Comparison of ENCODE assay signal across 36 cellular contexts in genomic region chr1:224258351-224258750, GRCh38.
"Had no signal": no experiment of that assay in that cellular context is flagged by ENCODE, and none has a peak within 500 bp of the region (broad histone marks: within the 10 kb centered on the region; RNA-seq: fewer than 3 reads in every experiment).

No MANE protein-coding gene starts in this region.

- H3K27me3 Mint-ChIP-seq: activated CD4-positive, alpha-beta memory T cell treated with anti-CD3 and anti-CD28 coated beads, Interleukin-2, amount 10 ng/mL, durations not matched to agents 7 days and 5 days; activated CD4-positive, alpha-beta T cell treated with anti-CD3 and anti-CD28 coated beads for 36 hours; activated CD4-positive, alpha-beta T cell treated with anti-CD3 and anti-CD28 coated beads, Interleukin-2, amount 10 ng/mL, durations not matched to agents 7 days and 5 days; activated CD8-positive, alpha-beta memory T cell treated with anti-CD3 and anti-CD28 coated beads, Interleukin-2, amount 10 ng/mL, durations not matched to agents 7 days and 5 days; activated naive CD4-positive, alpha-beta T cell treated with anti-CD3 and anti-CD28 coated beads, Interleukin-2, amount 10 ng/mL, durations not matched to agents 7 days and 5 days; activated naive CD4-positive, alpha-beta T cell treated with anti-CD3 and anti-CD28 coated beads, Interleukin-2, amount 50 U/mL, for 24 hours; activated naive CD8-positive, alpha-beta T cell; activated naive CD8-positive, alpha-beta T cell treated with anti-CD3 and anti-CD28 coated beads, Interleukin-2, amount 10 ng/mL, durations not matched to agents 7 days and 5 days; activated naive CD8-positive, alpha-beta T cell treated with anti-CD3 and anti-CD28 coated beads, Interleukin-2, amount 50 U/mL, for 24 hours; activated T-cell treated with anti-CD3 and anti-CD28 coated beads, Interleukin-2, amount 50 U/mL, for 24 hours; brain had no signal

- H3K4me3 Mint-ChIP-seq: activated CD4-positive, alpha-beta memory T cell treated with anti-CD3 and anti-CD28 coated beads, Interleukin-2, amount 10 ng/mL, durations not matched to agents 7 days and 5 days; activated CD4-positive, alpha-beta T cell treated with anti-CD3 and anti-CD28 coated beads for 36 hours; activated CD4-positive, alpha-beta T cell treated with anti-CD3 and anti-CD28 coated beads, Interleukin-2, amount 10 ng/mL, durations not matched to agents 7 days and 5 days; activated CD8-positive, alpha-beta memory T cell treated with anti-CD3 and anti-CD28 coated beads, Interleukin-2, amount 10 ng/mL, durations not matched to agents 7 days and 5 days; activated CD8-positive, alpha-beta T cell treated with anti-CD3 and anti-CD28 coated beads, Interleukin-2, amount 10 ng/mL, durations not matched to agents 7 days and 5 days; activated naive CD4-positive, alpha-beta T cell treated with anti-CD3 and anti-CD28 coated beads, Interleukin-2, amount 10 ng/mL, durations not matched to agents 7 days and 5 days; activated naive CD4-positive, alpha-beta T cell treated with anti-CD3 and anti-CD28 coated beads, Interleukin-2, amount 50 U/mL, for 24 hours; activated naive CD8-positive, alpha-beta T cell; activated naive CD8-positive, alpha-beta T cell treated with anti-CD3 and anti-CD28 coated beads, Interleukin-2, amount 10 ng/mL, durations not matched to agents 7 days and 5 days; activated naive CD8-positive, alpha-beta T cell treated with anti-CD3 and anti-CD28 coated beads, Interleukin-2, amount 50 U/mL, for 24 hours; activated T-cell treated with anti-CD3 and anti-CD28 coated beads, Interleukin-2, amount 50 U/mL, for 24 hours; brain; T-helper 2 cell treated with Interferon-gamma antibody and Interleukin-4, amounts not matched to agents 5 μg/mL and 100 μg/mL, for 36 hours; WTC11 had no signal

- H3K4me1 ChIP-seq: ascending aorta, breast epithelium, colonic mucosa had no signal

- H3K27ac ChIP-seq: ascending aorta, breast epithelium, colonic mucosa, WERI-Rb-1 had no signal

- ATAC-seq: activated CD4-positive, alpha-beta T cell treated with anti-CD3 and anti-CD28 coated beads for 36 hours; activated CD4-positive, CD25-positive, alpha-beta regulatory T cell treated with anti-CD3 and anti-CD28 coated beads, Interleukin-2, amount 50 U/mL, for 24 hours; activated CD8-positive, alpha-beta memory T cell treated with anti-CD3 and anti-CD28 coated beads, Interleukin-2, amount 10 ng/mL, durations not matched to agents 7 days and 5 days; activated CD8-positive, alpha-beta T cell treated with anti-CD3 and anti-CD28 coated beads, Interleukin-2, amount 10 ng/mL, durations not matched to agents 7 days and 5 days; activated naive CD8-positive, alpha-beta T cell treated with anti-CD3 and anti-CD28 coated beads, Interleukin-2, amount 50 U/mL, for 24 hours; WTC11 had no signal

- H3K9me3 ChIP-seq: ascending aorta, breast epithelium, colonic mucosa had no signal

- H3K36me3 ChIP-seq: breast epithelium, colonic mucosa, WERI-Rb-1 had no signal

- H3K27ac Mint-ChIP-seq: activated CD4-positive, alpha-beta memory T cell treated with anti-CD3 and anti-CD28 coated beads, Interleukin-2, amount 10 ng/mL, durations not matched to agents 7 days and 5 days; activated CD4-positive, alpha-beta T cell treated with anti-CD3 and anti-CD28 coated beads for 36 hours; activated CD4-positive, alpha-beta T cell treated with anti-CD3 and anti-CD28 coated beads, Interleukin-2, amount 10 ng/mL, durations not matched to agents 7 days and 5 days; activated CD8-positive, alpha-beta memory T cell treated with anti-CD3 and anti-CD28 coated beads, Interleukin-2, amount 10 ng/mL, durations not matched to agents 7 days and 5 days; activated CD8-positive, alpha-beta T cell treated with anti-CD3 and anti-CD28 coated beads, Interleukin-2, amount 10 ng/mL, durations not matched to agents 7 days and 5 days; activated naive CD4-positive, alpha-beta T cell treated with anti-CD3 and anti-CD28 coated beads, Interleukin-2, amount 10 ng/mL, durations not matched to agents 7 days and 5 days; activated naive CD4-positive, alpha-beta T cell treated with anti-CD3 and anti-CD28 coated beads, Interleukin-2, amount 50 U/mL, for 24 hours; activated naive CD8-positive, alpha-beta T cell; activated naive CD8-positive, alpha-beta T cell treated with anti-CD3 and anti-CD28 coated beads, Interleukin-2, amount 10 ng/mL, durations not matched to agents 7 days and 5 days; activated naive CD8-positive, alpha-beta T cell treated with anti-CD3 and anti-CD28 coated beads, Interleukin-2, amount 50 U/mL, for 24 hours; activated T-cell treated with anti-CD3 and anti-CD28 coated beads, Interleukin-2, amount 50 U/mL, for 24 hours; activated T-helper 2 cell treated with anti-CD3 and anti-CD28 coated beads, Interferon-gamma antibody, Interleukin-2, Interleukin-4, amounts not matched to agents 10 μg/mL and 5 μg/mL and 100 μg/mL, durations not matched to agents 14 hours and 24 hours and 36 hours; T-helper 2 cell treated with Interferon-gamma antibody and Interleukin-4, amounts not matched to agents 5 μg/mL and 100 μg/mL, for 36 hours had no signal

- H3K9me3 Mint-ChIP-seq: activated CD4-positive, alpha-beta memory T cell treated with anti-CD3 and anti-CD28 coated beads, Interleukin-2, amount 10 ng/mL, durations not matched to agents 7 days and 5 days; activated naive CD4-positive, alpha-beta T cell treated with anti-CD3 and anti-CD28 coated beads, Interleukin-2, amount 50 U/mL, for 24 hours; activated naive CD8-positive, alpha-beta T cell treated with anti-CD3 and anti-CD28 coated beads, Interleukin-2, amount 10 ng/mL, durations not matched to agents 7 days and 5 days; activated naive CD8-positive, alpha-beta T cell treated with anti-CD3 and anti-CD28 coated beads, Interleukin-2, amount 50 U/mL, for 24 hours; activated T-cell treated with anti-CD3 and anti-CD28 coated beads, Interleukin-2, amount 50 U/mL, for 24 hours; brain; T-helper 2 cell treated with Interferon-gamma antibody and Interleukin-4, amounts not matched to agents 5 μg/mL and 100 μg/mL, for 36 hours; WTC11 had no signal

- H3K4me3 ChIP-seq: ascending aorta, breast epithelium, colonic mucosa had no signal

- DNase-seq: activated CD4-positive, alpha-beta memory T cell treated with anti-CD3 and anti-CD28 coated beads, Interleukin-2, amount 10 ng/mL, durations not matched to agents 7 days and 5 days; activated CD4-positive, alpha-beta T cell treated with anti-CD3 and anti-CD28 coated beads for 1 hour; activated CD4-positive, alpha-beta T cell treated with anti-CD3 and anti-CD28 coated beads for 36 hours; activated CD4-positive, alpha-beta T cell treated with anti-CD3 and anti-CD28 coated beads for 48 hours; activated CD4-positive, alpha-beta T cell treated with anti-CD3 and anti-CD28 coated beads, Interleukin-2, amount 10 ng/mL, durations not matched to agents 7 days and 5 days; activated CD4-positive, alpha-beta T cell treated with anti-CD3 and anti-CD28 coated beads, Interleukin-2, amount 50 U/mL, for 48 hours; activated CD4-positive, CD25-positive, alpha-beta regulatory T cell; activated CD8-positive, alpha-beta memory T cell treated with anti-CD3 and anti-CD28 coated beads for 24 hours; activated CD8-positive, alpha-beta memory T cell treated with anti-CD3 and anti-CD28 coated beads, Interleukin-2, amount 10 ng/mL, durations not matched to agents 7 days and 5 days; activated CD8-positive, alpha-beta memory T cell treated with anti-CD3 and anti-CD28 coated beads, Interleukin-2, amount 50 U/mL, for 48 hours; activated CD8-positive, alpha-beta T cell treated with anti-CD3 and anti-CD28 coated beads, Interleukin-2, amount 10 ng/mL, durations not matched to agents 7 days and 5 days; activated effector memory CD4-positive, alpha-beta T cell treated with Interleukin-2 at 50 U/mL for 16 hours; activated gamma-delta T cell; activated naive CD4-positive, alpha-beta T cell treated with anti-CD3 and anti-CD28 coated beads, Interleukin-2, amount 10 ng/mL, durations not matched to agents 7 days and 5 days; activated naive CD4-positive, alpha-beta T cell treated with Interleukin-2 at 50 U/mL for 16 hours; activated naive CD8-positive, alpha-beta T cell treated with anti-CD3 and anti-CD28 coated beads, Interleukin-2, amount 10 ng/mL, durations not matched to agents 7 days and 5 days; activated naive CD8-positive, alpha-beta T cell treated with anti-CD3 and anti-CD28 coated beads, Interleukin-2, amount 50 U/mL, for 24 hours; activated T-cell treated with anti-CD3 and anti-CD28 coated beads, Interleukin-2, amount 50 U/mL, for 24 hours; activated T-cell treated with anti-CD3 and anti-CD28 coated beads, Interleukin-2, amount 50 U/mL, for 48 hours; amygdala; anterior cingulate cortex; central memory CD4-positive, alpha-beta T cell; cerebellar nuclear complex; colonic mucosa; T-helper 2 cell; T-helper 9 cell; WERI-Rb-1 had no signal
